In the genomic region with DNA sequence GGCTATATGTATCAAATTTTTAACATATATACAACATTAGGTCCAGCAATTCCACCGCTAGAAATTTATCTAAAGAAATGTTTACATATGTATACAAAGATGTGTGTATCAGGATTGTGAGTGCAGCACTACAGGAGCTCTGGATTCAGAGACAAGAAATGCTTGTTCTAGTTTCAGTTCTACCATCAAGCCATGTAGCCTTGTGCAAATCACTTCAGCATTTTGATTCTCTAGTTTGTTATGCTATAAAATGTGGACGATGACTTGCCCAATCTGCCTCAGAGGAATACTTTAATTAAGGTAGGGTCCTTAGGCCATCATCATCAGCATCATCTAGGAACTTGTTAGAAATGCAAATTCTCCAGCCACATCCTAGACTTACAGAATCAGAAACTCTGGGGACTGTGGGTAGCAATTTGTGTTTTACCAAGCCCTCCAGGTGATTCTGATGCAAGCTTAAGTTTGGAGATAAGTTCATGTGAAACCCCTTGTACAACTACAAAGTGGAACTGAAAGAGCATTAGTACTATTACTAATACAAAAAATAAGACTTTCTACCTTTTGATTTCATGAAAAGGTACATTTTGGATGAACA, we compare ENCODE assay signal across 14 cellular contexts.
DNase-seq lines count a peak whose midpoint lies in the region; ATAC-seq, FAIRE-seq and TF ChIP-seq lines count a peak whose summit lies in the region.
"Had no signal": no experiment of that assay in that cellular context is flagged by ENCODE, and none has a peak within 500 bp of the region (broad histone marks: within the 10 kb centered on the region; RNA-seq: fewer than 3 reads in every experiment).

No MANE protein-coding gene starts in this region.

- no peak for DNase-seq in GM12891 (ENCODE audit: insufficient read length, low spot score)
- no peak for DNase-seq in posterior vena cava (ENCODE audit: low spot score)
- DNase-seq in NCI-H2171 (lab: John Stamatoyannopoulos, UW): no peak
- no peak for DNase-seq in OCI-M2 (lab: John Stamatoyannopoulos, UW; ENCODE audit: unreplicated experiment)
- DNase-seq: anterior cingulate cortex; GDM1; naive thymus-derived CD4-positive, alpha-beta T cell; OCI-M1; testis had no signal

- ATAC-seq in GM18909 (IDR thresholded peaks at IDR 0.05; ENCODE audit: poor library complexity, unreplicated experiment) (peak; percentile 68), HG02759 (IDR thresholded peaks at IDR 0.05; ENCODE audit: unreplicated experiment) (peak; percentile 66), GM19324 (IDR thresholded peaks at IDR 0.05; ENCODE audit: low FRiP score, unreplicated experiment) (no peak)
- ATAC-seq: naive thymus-derived CD4-positive, alpha-beta T cell; sciatic nerve had no signal

- no peaks in the 10 kb centered on the region for H3K27me3 ChIP-seq in SU-DHL-6 (ENCODE audit: low read length)
- H3K27me3 ChIP-seq: testis had no signal

- H3K79me2 ChIP-seq in SU-DHL-6 (ENCODE audit: insufficient read depth, low read length): peaks cover 53% of the 10 kb centered on the region

- intact Hi-C loops in posterior vena cava (cut with DNase I): no loop called here

- H3K9me3 ChIP-seq in SU-DHL-6 (ENCODE audit: insufficient read depth, low read length): no peaks in the 10 kb centered on the region
- H3K9me3 ChIP-seq: testis had no signal

- H3K4me3 ChIP-seq in SU-DHL-6 (ENCODE audit: insufficient read depth, low read length, poor library complexity, severe bottlenecking): no peak overlapping the region
- H3K4me3 ChIP-seq: testis had no signal

- H3K36me3 ChIP-seq in SU-DHL-6 (ENCODE audit: low read length): peaks cover 13% of the 10 kb centered on the region; the same call in 1 of the 2 replicates

- peak overlapping the region; percentile 12; the same call in 1 of the 2 replicates for H3K27ac ChIP-seq in SU-DHL-6 (ENCODE audit: low read depth, low read length)
- H3K27ac ChIP-seq: testis had no signal

- no peaks in the 10 kb centered on the region for H3K9me2 ChIP-seq in SU-DHL-6 (replicated peaks; ENCODE audit: insufficient read depth, low read length)

- H3F3A ChIP-seq in SU-DHL-6 (ENCODE audit: insufficient read depth): peaks cover 25% of the 10 kb centered on the region

- no peak overlapping the region for H3K9ac ChIP-seq in SU-DHL-6 (ENCODE audit: low read length)

- no peak for TF ChIP-seq POLR2A in GM12891 (IDR thresholded peaks at IDR 0.05; ENCODE audit: low read depth, low read length)

- FAIRE-seq in GM12891 (lab: Jason Lieb, UNC): peak; percentile 79

- H3K4me2 ChIP-seq in SU-DHL-6 (ENCODE audit: low read depth, low read length, poor library complexity, severe bottlenecking): no peak overlapping the region

- no peaks in the 10 kb centered on the region; the same call in 1 of the 2 replicates for H4K20me1 ChIP-seq in SU-DHL-6 (ENCODE audit: low read depth, low read length)

- no peak overlapping the region for H2AFZ ChIP-seq in SU-DHL-6 (ENCODE audit: low read depth, low read length, severe bottlenecking)

- no peak for TF ChIP-seq CTCF in SU-DHL-6 (IDR thresholded peaks at IDR 0.05; ENCODE audit: insufficient read depth, low read length, poor library complexity, severe bottlenecking)

TF ChIP-seq in GM12891, 5 proteins besides CTCF, POLR2A, EP300 and RAD21:
- no peak for TF ChIP-seq PAX5 (IDR thresholded peaks at IDR 0.05; ENCODE audit: insufficient read depth, low read length, severe bottlenecking)
- TF ChIP-seq TAF1 (IDR thresholded peaks at IDR 0.05; ENCODE audit: low read depth, low read length): no peak
- no peak for TF ChIP-seq POLR2AphosphoS5 (IDR thresholded peaks at IDR 0.05; ENCODE audit: low read depth, low read length)
- peak; percentile 29; the same call in 1 of the 2 replicates for TF ChIP-seq POU2F2 (IDR thresholded peaks at IDR 0.05; ENCODE audit: low read depth, low read length)
- TF ChIP-seq SPI1 (IDR thresholded peaks at IDR 0.05; ENCODE audit: low read depth, low read length): peak; percentile 70
